In genomic region chr5:35876922-35877321, GRCh38 we compare ENCODE assay signal across 12 cellular contexts. TPM values are rescaled to one million over a fixed set of nuclear protein-coding genes. Genes with fewer than 3 reads are reported as not detected.
DNase-seq lines count a peak whose midpoint lies in the region; ATAC-seq and TF ChIP-seq lines count a peak whose summit lies in the region.
"Had no signal": no experiment of that assay in that cellular context is flagged by ENCODE, and none has a peak within 500 bp of the region (broad histone marks: within the 10 kb centered on the region; RNA-seq: fewer than 3 reads in every experiment).

No MANE protein-coding gene starts in this region.

- no peak overlapping the region for H3K56ac ChIP-seq in IMR-90 (ENCODE audit: extremely low read depth, insufficient read depth, low read length)

- H2AFZ ChIP-seq in IMR-90 (replicated peaks; ENCODE audit: low read length, poor library complexity) (no peak overlapping the region), mesenchymal stem cell (ENCODE audit: low read depth, low read length) (no peak overlapping the region)

- no peak overlapping the region for H3K23ac ChIP-seq in IMR-90 (ENCODE audit: low read depth, low read length)
- H3K23ac ChIP-seq in mesenchymal stem cell (ENCODE audit: low read length in 2 of 2): no peak overlapping the region

- no CpG with 5 or more reads among the region's 3 CpGs for WGBS in IMR-90 (ENCODE audit: extremely low coverage in 2 of 2, insufficient read length in 1 of 2), 2 experiments
- 0% methylated on average over 1 of the region's 3 CpGs for WGBS in mesenchymal stem cell
- WGBS in endodermal cell (ENCODE audit: insufficient coverage in 1 of 2, insufficient read length in 1 of 2), 2 experiments: 75% methylated on average over 3 of the region's 3 CpGs; no CpG with 5 or more reads in 1 of the 2 experiments

- H3K36me3 ChIP-seq in CD4-positive, alpha-beta memory T cell (ENCODE audit: insufficient read depth, low read length): peaks cover 53% of the 10 kb centered on the region
- H3K36me3 ChIP-seq in IMR-90 (ENCODE audit: control insufficient read depth, insufficient read depth, low read length) (peaks cover 15% of the 10 kb centered on the region), mesenchymal stem cell (ENCODE audit: control insufficient read depth in 1 of 2, insufficient read depth in 2 of 2, low read depth in 1 of 2, low read length in 2 of 2) (no peaks in the 10 kb centered on the region), endodermal cell (ENCODE audit: control insufficient read depth, insufficient read depth, low read length) (no peaks in the 10 kb centered on the region)

- intact Hi-C loops in CD4-positive, alpha-beta memory T cell (cut with micrococcal nuclease): no loop called here
- intact Hi-C loops in IMR-90 (cut with micrococcal nuclease): no loop called here

- H2AK5ac ChIP-seq in IMR-90 (ENCODE audit: low read depth, low read length) (peak overlapping the region; percentile 45; the same call in 1 of the 2 replicates), mesenchymal stem cell (ENCODE audit: low read length, severe bottlenecking) (no peak overlapping the region)

- H3K36me3 Mint-ChIP-seq in CD4-positive, alpha-beta memory T cell: peaks cover 68 to 74% of the 10 kb centered on the region in 2 donors
- no peaks in the 10 kb centered on the region for H3K36me3 Mint-ChIP-seq in endodermal cell (ENCODE audit: low read depth)

- in situ Hi-C loops in IMR-90 (cut with MboI; ENCODE audit: low sequenced_read_pairs) (no loop called here), astrocyte of the spinal cord (cut with HindIII; ENCODE audit: low sequenced_read_pairs) (no loop called here)

- H3K4ac ChIP-seq in IMR-90 (ENCODE audit: low read depth, low read length) (peak overlapping the region; percentile 38; the same call in 1 of the 2 replicates), mesenchymal stem cell (ENCODE audit: low read depth in 1 of 2, low read length in 2 of 2) (no peak overlapping the region)

- peak overlapping the region in 4 of 8 donors; percentile 3 to 58 (median 31) for H3K4me3 Mint-ChIP-seq in CD4-positive, alpha-beta memory T cell
- no peak overlapping the region for H3K4me3 Mint-ChIP-seq in endodermal cell

- no peaks in the 10 kb centered on the region for H3K9me3 ChIP-seq in CD4-positive, alpha-beta memory T cell (ENCODE audit: control insufficient read depth in 1 of 2, low read length in 2 of 2)
- no peaks in the 10 kb centered on the region for H3K9me3 ChIP-seq in IMR-90 (ENCODE audit: control insufficient read depth, insufficient read depth, low read length)
- H3K9me3 ChIP-seq in mesenchymal stem cell (ENCODE audit: control insufficient read depth, low read length): no peaks in the 10 kb centered on the region
- H3K9me3 ChIP-seq in endodermal cell (ENCODE audit: control insufficient read depth, low read length): no peaks in the 10 kb centered on the region
- H3K9me3 ChIP-seq: spleen had no signal

- H3K9me3 Mint-ChIP-seq in CD4-positive, alpha-beta memory T cell: peaks cover 0 to 72% (median 32%) of the 10 kb centered on the region in 8 donors
- H3K9me3 Mint-ChIP-seq in endodermal cell: no peaks in the 10 kb centered on the region

- H3K18ac ChIP-seq in IMR-90 (ENCODE audit: low read depth, low read length) (peak overlapping the region; percentile 9; the same call in 1 of the 2 replicates), mesenchymal stem cell (ENCODE audit: low read depth in 1 of 2, low read length in 2 of 2) (no peak overlapping the region)

- peaks cover 3% of the 10 kb centered on the region; the same call in 1 of the 2 replicates for H3K9me1 ChIP-seq in IMR-90 (ENCODE audit: insufficient read depth, low read length)

- dilution Hi-C loops in IMR-90 (cut with HindIII; ENCODE audit: low sequenced_read_pairs, unreplicated experiment): no loop called here

- no peak overlapping the region; the same call in 1 of the 2 replicates for H4K5ac ChIP-seq in IMR-90 (ENCODE audit: low read depth, low read length)

- H3K27me3 Mint-ChIP-seq in CD4-positive, alpha-beta memory T cell: no peaks in the 10 kb centered on the region
- peaks cover 4% of the 10 kb centered on the region for H3K27me3 Mint-ChIP-seq in endodermal cell (ENCODE audit: insufficient read depth)

- H2BK120ac ChIP-seq in IMR-90 (ENCODE audit: low read depth, low read length): peak overlapping the region; percentile 53; the same call in 1 of the 2 replicates
- H2BK120ac ChIP-seq in mesenchymal stem cell (ENCODE audit: low read depth, low read length): no peak overlapping the region

- H3K9ac ChIP-seq in IMR-90 (ENCODE audit: low read depth, low read length): no peak overlapping the region
- H3K9ac ChIP-seq in mesenchymal stem cell (ENCODE audit: low read length): no peak overlapping the region
- no peak overlapping the region for H3K9ac ChIP-seq in endodermal cell (ENCODE audit: extremely low read depth, low read length, poor library complexity, severe bottlenecking)

- TF ChIP-seq CTCF in IMR-90 (conservative IDR thresholded peaks at IDR 0.05; ENCODE audit: low read depth, low read length) (no peak), astrocyte of the spinal cord (IDR thresholded peaks at IDR 0.05; ENCODE audit: low read depth, low read length) (no peak), endodermal cell (conservative IDR thresholded peaks at IDR 0.05) (no peak)

- BruUV-seq in IMR-90 (replicated peaks; lab: Mats Ljungman, UMichigan): no TSS peak

- H3K4me2 ChIP-seq in IMR-90 (ENCODE audit: low read depth, low read length) (no peak overlapping the region), mesenchymal stem cell (ENCODE audit: low read length, poor library complexity, severe bottlenecking) (no peak overlapping the region)

- no peak overlapping the region for H3K4me3 ChIP-seq in CD4-positive, alpha-beta memory T cell (ENCODE audit: low read length in 2 of 2)
- H3K4me3 ChIP-seq in IMR-90 (ENCODE audit: insufficient read depth, low read depth, low read length): no peak overlapping the region
- H3K4me3 ChIP-seq in astrocyte of the spinal cord (ENCODE audit: low read depth, low read length): no peak overlapping the region
- no peak overlapping the region for H3K4me3 ChIP-seq in mesenchymal stem cell (ENCODE audit: insufficient read depth in 1 of 2, low read depth in 1 of 2, low read length in 2 of 2)
- no peak overlapping the region for H3K4me3 ChIP-seq in endodermal cell (ENCODE audit: low read length)
- H3K4me3 ChIP-seq: spleen had no signal

- no peak for DNase-seq in CD4-positive, alpha-beta memory T cell
- DNase-seq in IMR-90 (no peak), astrocyte of the spinal cord (ENCODE audit: low read depth, low spot score) (peak; percentile 18), mesenchymal stem cell (peak; percentile 84), endodermal cell (no peak)
- no peak for DNase-seq in NK-92 treated with Interleukin-12 subunit alpha and Interleukin-12 subunit beta, amount 100 ng/mL, for 24 hours (lab: John Stamatoyannopoulos, UW)
- DNase-seq: midbrain, spleen had no signal

- no peak for ATAC-seq in IMR-90 (ENCODE audit: low read depth)
- ATAC-seq in HG03039 (IDR thresholded peaks at IDR 0.05; ENCODE audit: unreplicated experiment): no peak
- no peak for ATAC-seq in HG03432 (IDR thresholded peaks at IDR 0.05; ENCODE audit: unreplicated experiment)
- ATAC-seq: Right ventricle myocardium inferior had no signal

- TF ChIP-seq RAD21 in IMR-90 (IDR thresholded peaks at IDR 0.05; ENCODE audit: low read length): no peak

- TF ChIP-seq POLR2A in IMR-90 (IDR thresholded peaks at IDR 0.05; ENCODE audit: low read depth, low read length): no peak

- POLR2A ChIA-PET in CD4-positive, alpha-beta memory T cell (lab: Charles Lee; ENCODE audit: partially characterized antibody): interaction anchor here (1.2 to 19.0 kb wide), 11 partner anchors 5 to 226 kb away, joined by 3 to 689 read pairs (median 8); partner anchors contain the start of gene IL7R
- POLR2A ChIA-PET in IMR-90 (lab: Charles Lee; ENCODE audit: unreplicated experiment): no interaction called here

- H2BK15ac ChIP-seq in IMR-90 (ENCODE audit: low read depth, low read length) (no peak overlapping the region), mesenchymal stem cell (ENCODE audit: low read depth, poor library complexity, severe bottlenecking) (no peak overlapping the region)

- H3K14ac ChIP-seq in IMR-90 (replicated peaks; ENCODE audit: low read depth, low read length) (0 out of 2 replicates have a peak overlapping the region, but pooled peaks have one; percentile 57), mesenchymal stem cell (ENCODE audit: low read length in 2 of 2) (no peak overlapping the region)

- H2BK5ac ChIP-seq in IMR-90 (ENCODE audit: low read depth, low read length, poor library complexity, severe bottlenecking): peak overlapping the region; percentile 12
- no peak overlapping the region for H2BK5ac ChIP-seq in mesenchymal stem cell (ENCODE audit: low read depth, low read length, poor library complexity, severe bottlenecking)

- H3K79me1 ChIP-seq in IMR-90 (ENCODE audit: low read depth in 1 of 2, low read length in 2 of 2) (peaks cover 3 to 6% of the 10 kb centered on the region in 2 experiments; a peak in 1 of 4 replicates), mesenchymal stem cell (replicated peaks; ENCODE audit: low read length, poor library complexity, severe bottlenecking) (no peaks in the 10 kb centered on the region)

- H4K8ac ChIP-seq in IMR-90 (ENCODE audit: low read depth in 2 of 2, low read length in 2 of 2): no peak overlapping the region
- no peak overlapping the region for H4K8ac ChIP-seq in mesenchymal stem cell (ENCODE audit: low read length)

- no peak overlapping the region for H2AK9ac ChIP-seq in IMR-90 (replicated peaks; ENCODE audit: low read depth, low read length, poor library complexity)

- H3K27ac Mint-ChIP-seq in CD4-positive, alpha-beta memory T cell: peak overlapping the region; percentile 53 to 89 (median 73)
- no peak overlapping the region for H3K27ac Mint-ChIP-seq in endodermal cell

- CTCF ChIA-PET in CD4-positive, alpha-beta memory T cell (lab: Charles Lee; ENCODE audit: partially characterized antibody): interaction anchor here (1.3 kb wide), 1 partner anchor 100 kb away, joined by 3 read pairs; no protein-coding TSS in a partner anchor
- CTCF ChIA-PET in IMR-90 (lab: Yijun Ruan, JAX): no interaction called here

- no peak overlapping the region for H2BK12ac ChIP-seq in mesenchymal stem cell (ENCODE audit: low read length in 2 of 2)

- H2BK20ac ChIP-seq in IMR-90 (ENCODE audit: low read depth, low read length): no peak overlapping the region; the same call in 1 of the 2 replicates

- peaks cover 61 to 81% (median 71%) of the 10 kb centered on the region in 4 donors for H3K4me1 Mint-ChIP-seq in CD4-positive, alpha-beta memory T cell
- peaks cover 5% of the 10 kb centered on the region for H3K4me1 Mint-ChIP-seq in endodermal cell

- H3K27ac ChIP-seq in CD4-positive, alpha-beta memory T cell (ENCODE audit: low read depth, low read length): peak overlapping the region; percentile 16
- H3K27ac ChIP-seq in IMR-90 (ENCODE audit: insufficient read depth, low read length): no peak overlapping the region
- H3K27ac ChIP-seq in mesenchymal stem cell (ENCODE audit: low read length, poor library complexity, severe bottlenecking): no peak overlapping the region
- H3K27ac ChIP-seq in endodermal cell (ENCODE audit: low read depth, low read length): no peak overlapping the region

- no peaks in the 10 kb centered on the region for H4K20me1 ChIP-seq in IMR-90 (ENCODE audit: insufficient read depth, low read length)

- H3K4me1 ChIP-seq in CD4-positive, alpha-beta memory T cell (ENCODE audit: insufficient read depth, low read length): peaks cover 57% of the 10 kb centered on the region
- no peaks in the 10 kb centered on the region; the same call in 1 of the 2 replicates for H3K4me1 ChIP-seq in IMR-90 (ENCODE audit: control insufficient read depth, insufficient read depth, low read length)
- H3K4me1 ChIP-seq in mesenchymal stem cell (ENCODE audit: control insufficient read depth, insufficient read depth, low read depth, low read length): no peaks in the 10 kb centered on the region
- no peaks in the 10 kb centered on the region for H3K4me1 ChIP-seq in endodermal cell (ENCODE audit: control insufficient read depth, insufficient read depth, low read length)

- H3K27me3 ChIP-seq in CD4-positive, alpha-beta memory T cell (ENCODE audit: insufficient read depth, low read length): no peaks in the 10 kb centered on the region
- no peaks in the 10 kb centered on the region for H3K27me3 ChIP-seq in IMR-90 (ENCODE audit: control insufficient read depth, insufficient read depth, low read length)
- no peaks in the 10 kb centered on the region for H3K27me3 ChIP-seq in mesenchymal stem cell (ENCODE audit: control insufficient read depth in 1 of 2, insufficient read depth in 1 of 2, low read length in 2 of 2)
- H3K27me3 ChIP-seq in endodermal cell (ENCODE audit: control insufficient read depth, insufficient read depth, low read length, poor library complexity, severe bottlenecking): no peaks in the 10 kb centered on the region
- H3K27me3 ChIP-seq: spleen had no signal

- H4K91ac ChIP-seq in IMR-90 (ENCODE audit: insufficient read depth, low read depth, low read length): no peak overlapping the region
- no peak overlapping the region for H4K91ac ChIP-seq in mesenchymal stem cell (ENCODE audit: low read length)

RNA-seq across cellular contexts. Expression of gene IL7R, which starts 20.2 kb away (rescaled TPM):
- 1,000 to 10,000 TPM; 2,390 to 2,440 TPM for total RNA-seq in CD4-positive, alpha-beta memory T cell
- 1,000 to 10,000 TPM in 1 of 2 donors, 100 to 1,000 TPM in 1; 514 to 1,212 TPM for polyA plus RNA-seq in CD4-positive, alpha-beta memory T cell
- 56.9 and 71.7 TPM in 2 replicates for total RNA-seq in IMR-90 (2012; rRNA removed)
- polyA plus RNA-seq in IMR-90 (2012; rRNA removed): 39.0 and 40.7 TPM in 2 replicates
- 12.9 and 32.4 TPM in 2 replicates for polyA plus RNA-seq in IMR-90 (2012; cell fraction: cytosol; rRNA removed)
- 7.9 and 30.3 TPM in 2 replicates for polyA plus RNA-seq in IMR-90 (2012; cell fraction: nucleus; rRNA removed; ENCODE audit: low replicate concordance)
- 36.0 TPM for polyA plus RNA-seq in mesenchymal stem cell (2013, experiment 1 of 2)
- 35.3 TPM for polyA plus RNA-seq in mesenchymal stem cell (2013, experiment 2 of 2)
- under 1 TPM; 0.69 to 0.79 TPM for total RNA-seq in endodermal cell
- 0.18 TPM for polyA plus RNA-seq in endodermal cell (2013, experiment 1 of 2)
- 0.79 TPM for polyA plus RNA-seq in endodermal cell (2013, experiment 2 of 2)
- total RNA-seq: HT-29 had no signal

Comparison
In these comparisons a context has a peak if more than half of its experiments do, and no peak if none do; other contexts are left out.
1. DNase-seq: peak in astrocyte of the spinal cord (single experiment) and mesenchymal stem cell (single experiment); none in CD4-positive, alpha-beta memory T cell (0 of 5), IMR-90 (single experiment), NK-92 treated with Interleukin-12 subunit alpha and Interleukin-12 subunit beta, amount 100 ng/mL, for 24 hours (single experiment) and endodermal cell (single experiment).
2. RNA of gene IL7R, which starts 20.2 kb away (total RNA-seq): 2,390 to 2,440 TPM in CD4-positive, alpha-beta memory T cell and 56.9 to 71.7 TPM in IMR-90; 0.69 to 0.79 TPM in endodermal cell; every median in the first group is over 10 times any median in the second.